In genomic region chr14:88323086-88323519, GRCh38 we compare ENCODE assay signal across 8 cellular contexts. TPM values are rescaled to one million over a fixed set of nuclear protein-coding genes. Genes with fewer than 3 reads are reported as not detected.
DNase-seq lines count a peak whose midpoint lies in the region; ATAC-seq and TF ChIP-seq lines count a peak whose summit lies in the region.

KCNK10 (minus strand) TSS chr14:88323269; CDS start chr14:88322798, 471 bp downstream.

- peak within 1 kb of the TSS; percentile 34 for H3K4me3 Mint-ChIP-seq in natural killer cell treated with Interleukin-12 subunit alpha and Interleukin-12 subunit beta and Interleukin-15 and Interleukin-18, amount 100 ng/mL, for 72 hours

- no TSS peak for BruUV-seq in PC-9 (replicated peaks; lab: Mats Ljungman, UMichigan)

- intact Hi-C loops in PC-9 (cut with micrococcal nuclease; ENCODE audit: unreplicated experiment) (no loop called here), lower leg skin (cut with DNase I; ENCODE audit: low total_unique reads) (no loop called here)

- H3K27me3 ChIP-seq in BE2C, result peaks cover 76% of the 10 kb centered on the region
- H3K27me3 ChIP-seq in PC-9 (ENCODE audit: insufficient read depth, low read depth), result peaks cover 38% of the 10 kb centered on the region

- WGBS in lower leg skin, 2 donors, result 0 to 4% methylated on average over 8 to 9 of the region's 52 CpGs

- no peak within 1 kb of the TSS for H2AFZ ChIP-seq in PC-9

- CTCF ChIA-PET in PC-9 (lab: Charles Lee), result no interaction called here

- H3K9me3 ChIP-seq in BE2C, result peaks cover 3% of the 10 kb centered on the region
- no peaks in the 10 kb centered on the region for H3K9me3 ChIP-seq in PC-9 (ENCODE audit: insufficient read depth, low read depth)

- H3K27ac ChIP-seq in PC-9, result no peak within 1 kb of the TSS

- POLR2A ChIA-PET in PC-9 (lab: Charles Lee; ENCODE audit: unreplicated experiment), result no interaction called here

- H3F3A ChIP-seq in PC-9 (ENCODE audit: insufficient read depth, low read depth), result no peaks in the 10 kb centered on the region

- TF ChIP-seq CTCF in BE2C (IDR thresholded peaks at IDR 0.05; ENCODE audit: low read depth, low read length) (no peak), cardiac fibroblast (IDR thresholded peaks at IDR 0.05; ENCODE audit: low read depth, low read length) (no peak), PC-9 (conservative IDR thresholded peaks at IDR 0.05) (no peak), lower leg skin (IDR thresholded peaks at IDR 0.05) (no peak)

- no peak within 1 kb of the TSS for H3K27ac Mint-ChIP-seq in natural killer cell treated with Interleukin-12 subunit alpha and Interleukin-12 subunit beta and Interleukin-15 and Interleukin-18, amount 100 ng/mL, for 72 hours

- no peaks in the 10 kb centered on the region for H3K4me1 Mint-ChIP-seq in natural killer cell treated with Interleukin-12 subunit alpha and Interleukin-12 subunit beta and Interleukin-15 and Interleukin-18, amount 100 ng/mL, for 72 hours (ENCODE audit: low read depth in 2 of 2)

- H3K36me3 ChIP-seq in BE2C (no peaks in the 10 kb centered on the region), PC-9 (ENCODE audit: low read depth) (no peaks in the 10 kb centered on the region)

- no peak within 1 kb of the TSS for H3K4me2 ChIP-seq in PC-9

- H3K27me3 Mint-ChIP-seq in natural killer cell treated with Interleukin-12 subunit alpha and Interleukin-12 subunit beta and Interleukin-15 and Interleukin-18, amount 100 ng/mL, for 72 hours, result peaks cover 35 to 43% of the 10 kb centered on the region in 2 donors

- H3K9me2 ChIP-seq in PC-9 (ENCODE audit: insufficient read depth), result no peaks in the 10 kb centered on the region

- no peaks in the 10 kb centered on the region for H4K20me1 ChIP-seq in PC-9 (ENCODE audit: insufficient read depth)

- peak within 1 kb of the TSS; percentile 61 for H3K4me3 ChIP-seq in BE2C (ENCODE audit: low read depth, low read length)
- peak within 1 kb of the TSS; percentile 16 to 28 for H3K4me3 ChIP-seq in cardiac fibroblast (replicated peaks in 1 of 2; ENCODE audit: low read depth in 2 of 2, low read length in 2 of 2)
- no peak within 1 kb of the TSS for H3K4me3 ChIP-seq in PC-9
- no peak within 1 kb of the TSS for H3K4me3 ChIP-seq in lower leg skin (ENCODE audit: low read depth, poor library complexity, severe bottlenecking)

- ATAC-seq in GM19025 (IDR thresholded peaks at IDR 0.05; ENCODE audit: low read depth, unreplicated experiment) (peak; percentile 27), HG03196 (IDR thresholded peaks at IDR 0.05; ENCODE audit: unreplicated experiment) (peak; percentile 16)
- no peak for ATAC-seq in natural killer cell treated with Interleukin-12 subunit alpha and Interleukin-12 subunit beta and Interleukin-15 and Interleukin-18, amount 100 ng/mL, for 72 hours

- H3K4me1 ChIP-seq in BE2C (no peaks in the 10 kb centered on the region), PC-9 (replicated peaks; ENCODE audit: insufficient read depth) (no peaks in the 10 kb centered on the region)

- peak; percentile 17 for DNase-seq in BE2C
- DNase-seq in cardiac fibroblast (ENCODE audit: low read depth in 2 of 2), result peak in 1 of 2 donors; percentile 3
- DNase-seq in natural killer cell treated with Interleukin-12 subunit alpha and Interleukin-12 subunit beta and Interleukin-15 and Interleukin-18, amount 100 ng/mL, for 72 hours (ENCODE audit: low spot score), result no peak
- DNase-seq in PC-9, result no peak
- DNase-seq in lower leg skin (ENCODE audit: low spot score in 2 of 2), result no peak
- DNase-seq in T1000 (lab: John Stamatoyannopoulos, UW), result no peak

- no peaks in the 10 kb centered on the region for H3K79me2 ChIP-seq in PC-9 (ENCODE audit: low read depth)

- H3K36me3 Mint-ChIP-seq in natural killer cell treated with Interleukin-12 subunit alpha and Interleukin-12 subunit beta and Interleukin-15 and Interleukin-18, amount 100 ng/mL, for 72 hours, result no peaks in the 10 kb centered on the region

- no peaks in the 10 kb centered on the region for H3K9me3 Mint-ChIP-seq in natural killer cell treated with Interleukin-12 subunit alpha and Interleukin-12 subunit beta and Interleukin-15 and Interleukin-18, amount 100 ng/mL, for 72 hours

- TF ChIP-seq POLR2A in lower leg skin (IDR thresholded peaks at IDR 0.05), result no peak

RNA-seq across cellular contexts. Expression of gene KCNK10, which starts in this region (rescaled TPM):
- polyA plus RNA-seq in BE2C (2012; ENCODE audit: insufficient read depth, insufficient read length, low read depth), result 0.31 TPM
- not detected for total RNA-seq in natural killer cell treated with Interleukin-12 subunit alpha and Interleukin-12 subunit beta and Interleukin-15 and Interleukin-18, amount 100 ng/mL, for 72 hours
- not detected in 2 replicates for total RNA-seq in PC-9 (2021)
- under 1 TPM in 1 of 4 donors, not detected in 3; 0.02 TPM for total RNA-seq in lower leg skin

Comparison
In these comparisons a context has a peak if more than half of its experiments do, and no peak if none do; other contexts are left out.
1. H3K4me3 ChIP-seq: peak in BE2C (single experiment) and cardiac fibroblast (2 of 2); none in PC-9 (single experiment) and lower leg skin (single experiment).
2. ATAC-seq: peak in GM19025 (single experiment) and HG03196 (single experiment); none in natural killer cell treated with Interleukin-12 subunit alpha and Interleukin-12 subunit beta and Interleukin-15 and Interleukin-18, amount 100 ng/mL, for 72 hours (0 of 2).